In the genomic region with DNA sequence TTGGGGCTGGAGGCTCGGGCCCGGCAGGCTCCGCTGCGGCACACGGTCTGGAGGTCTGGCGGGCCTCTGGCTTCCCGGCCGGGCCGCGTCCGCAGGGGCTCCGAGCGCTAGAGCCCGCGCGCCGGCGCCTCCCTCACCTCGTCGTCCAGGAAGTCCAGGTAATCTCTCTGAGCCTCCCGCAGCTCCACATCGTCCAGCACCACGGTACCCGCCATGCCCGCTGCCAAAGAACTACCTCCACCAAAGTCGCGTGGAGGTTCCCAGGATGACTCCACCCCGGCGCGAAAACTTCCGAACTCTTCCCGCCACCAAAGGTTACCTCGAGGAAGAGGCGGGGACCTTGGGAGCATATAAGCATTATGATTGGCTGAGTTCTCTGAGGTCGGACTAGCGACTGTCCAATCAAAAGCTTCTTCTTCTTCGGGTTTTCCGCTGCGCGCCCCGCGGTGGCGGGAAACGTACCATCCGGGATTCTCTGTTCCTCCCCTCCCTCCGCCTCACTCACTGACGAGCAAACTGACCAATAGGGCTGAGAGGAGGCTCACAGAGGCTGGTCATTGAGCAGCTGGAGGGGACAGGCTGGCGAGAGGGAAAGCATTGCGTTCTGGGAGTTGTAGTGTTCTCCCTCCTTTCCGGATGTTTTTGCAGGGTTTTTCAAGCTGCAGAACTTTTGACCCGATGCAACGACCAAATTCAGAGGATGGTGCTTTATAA, we compare ENCODE assay signal across 8 cellular contexts. TPM values are rescaled to one million over a fixed set of nuclear protein-coding genes. Genes with fewer than 3 reads are reported as not detected.
A peak's percentile ranks its signal among the peaks of the same experiment; 100 is the strongest.
DNase-seq lines count a peak whose midpoint lies in the region; ATAC-seq and TF ChIP-seq lines count a peak whose summit lies in the region.

Gene MCM3 (minus strand): TSS at position 283 of the 714 bp plus-strand sequence. CDS start 68 bp downstream, at position 215.

- TF ChIP-seq CTCF in lower leg skin (IDR thresholded peaks at IDR 0.05), result no peak

- peak; percentile 97 for ATAC-seq in GM19438 (IDR thresholded peaks at IDR 0.05; ENCODE audit: low read depth, unreplicated experiment)
- ATAC-seq in HG03575 (IDR thresholded peaks at IDR 0.05; ENCODE audit: extremely low read depth, insufficient number of reproducible peaks, low FRiP score, unreplicated experiment), result peak; percentile 94

- POLR2A ChIA-PET in activated CD4-positive, alpha-beta memory T cell treated with anti-CD3 and anti-CD28 coated beads for 36 hours (lab: Charles Lee), result interaction anchor here (0.6 to 5.2 kb wide), 15 partner anchors 12 to 135 kb away, joined by 3 to 44 read pairs (median 7); partner anchors contain the start of genes EFHC1 and PAQR8

- H3K9me3 Mint-ChIP-seq in activated CD4-positive, alpha-beta memory T cell treated with anti-CD3 and anti-CD28 coated beads for 36 hours, result no peaks in the 10 kb centered on the region

- no peaks in the 10 kb centered on the region for H3K27me3 Mint-ChIP-seq in activated CD4-positive, alpha-beta memory T cell treated with anti-CD3 and anti-CD28 coated beads for 36 hours

- peak within 1 kb of the TSS; percentile 81 for H3K4me3 ChIP-seq in lower leg skin (ENCODE audit: low read depth, poor library complexity, severe bottlenecking)

- CTCF ChIA-PET in activated CD4-positive, alpha-beta memory T cell treated with anti-CD3 and anti-CD28 coated beads for 36 hours (lab: Charles Lee), result interaction anchor here (0.7 to 5.5 kb wide), 27 partner anchors 8 to 378 kb away, joined by 3 to 139 read pairs (median 10); partner anchors contain the start of genes EFHC1 and PAQR8

- WGBS in lower leg skin, 2 donors, result 0 to 1% methylated on average over 49 to 50 of the region's 52 CpGs

- no peak for TF ChIP-seq POLR2A in lower leg skin (IDR thresholded peaks at IDR 0.05)

- H3K4me1 Mint-ChIP-seq in activated CD4-positive, alpha-beta memory T cell treated with anti-CD3 and anti-CD28 coated beads for 36 hours (ENCODE audit: low read depth), result peaks cover 50% of the 10 kb centered on the region

- peak; percentile 99 for DNase-seq in CD1c-positive myeloid dendritic cell (ENCODE audit: extremely low spot score)
- peak; percentile 99 for DNase-seq in NCI-H82 treated with DMSO at 0.1 percent for 48 hours (lab: John Stamatoyannopoulos, UW; ENCODE audit: unreplicated experiment)
- peak; percentile 99 for DNase-seq in activated CD4-positive, alpha-beta memory T cell treated with anti-CD3 and anti-CD28 coated beads for 36 hours
- peak; percentile 97 for DNase-seq in ecto neural progenitor cell (ENCODE audit: low spot score)
- peak; percentile 98 to 99 for DNase-seq in lower leg skin (ENCODE audit: low spot score in 2 of 2)
- peak; percentile 87 to 94 for DNase-seq in stimulated activated CD4-positive, alpha-beta T cell treated with anti-CD3 and anti-CD28 coated beads, Interleukin-4, amount 100 ng/mL, for 48 hours (ENCODE audit: low read depth in 2 of 2)

- no peak within 1 kb of the TSS for H3K4me3 Mint-ChIP-seq in activated CD4-positive, alpha-beta memory T cell treated with anti-CD3 and anti-CD28 coated beads for 36 hours

- H3K27ac Mint-ChIP-seq in activated CD4-positive, alpha-beta memory T cell treated with anti-CD3 and anti-CD28 coated beads for 36 hours, result peak within 1 kb of the TSS; percentile 61

- H3K36me3 Mint-ChIP-seq in activated CD4-positive, alpha-beta memory T cell treated with anti-CD3 and anti-CD28 coated beads for 36 hours, result peaks cover 41% of the 10 kb centered on the region

- intact Hi-C loops in activated CD4-positive, alpha-beta memory T cell treated with anti-CD3 and anti-CD28 coated beads for 36 hours (cut with micrococcal nuclease), result loop anchor here (1.0 to 5.0 kb wide), 11 partner anchors 12 to 780 kb away; partner anchors contain the start of genes EFHC1, GSTA4, PAQR8 and TRAM2
- intact Hi-C loops in lower leg skin (cut with DNase I; ENCODE audit: low total_unique reads), result loop anchor here (5.0 to 10.0 kb wide), 2 partner anchors 110 to 383 kb away; no protein-coding TSS in a partner anchor

RNA-seq across cellular contexts. Expression of gene MCM3, which starts in this region (rescaled TPM):
- total RNA-seq in activated CD4-positive, alpha-beta memory T cell treated with anti-CD3 and anti-CD28 coated beads for 36 hours, result 100 to 1,000 TPM; 231 to 244 TPM
- total RNA-seq in lower leg skin, result 10 to 100 TPM; 17.8 to 33.6 (median 25.3) TPM

Comparison
In these comparisons a context has a peak if more than half of its experiments do, and no peak if none do; other contexts are left out.
1. Peak in every context shown above with its lines: DNase-seq, ATAC-seq and H3K4me3 ChIP-seq.
2. RNA of gene MCM3 (total RNA-seq): 231 to 244 TPM in activated CD4-positive, alpha-beta memory T cell treated with anti-CD3 and anti-CD28 coated beads for 36 hours; 17.8 to 33.6 TPM in lower leg skin; every median in the first group is over 4 times any median in the second.